ENCODE assay signal across 18 cellular contexts in genomic region chr11:12170501-12170900, GRCh38.
DNase-seq lines count a peak whose midpoint lies in the region; ATAC-seq and TF ChIP-seq lines count a peak whose summit lies in the region.
"Had no signal": no experiment of that assay in that cellular context is flagged by ENCODE, and none has a peak within 500 bp of the region (broad histone marks: within the 10 kb centered on the region; RNA-seq: fewer than 3 reads in every experiment).

No MANE protein-coding gene starts in this region.

- POLR2A ChIA-PET in WTC11 (lab: Charles Lee) = no interaction called here

- H3K9ac ChIP-seq in muscle layer of colon (ENCODE audit: low read length) = no peak overlapping the region

- intact Hi-C loops in activated CD4-positive, alpha-beta T cell treated with anti-CD3 and anti-CD28 coated beads, Interleukin-2, amount 10 ng/mL, durations not matched to agents 24 days and 14 days (cut with micrococcal nuclease) = no loop called here
- intact Hi-C loops in ascending aorta (cut with DNase I) (no loop called here), transverse colon (cut with DNase I; ENCODE audit: low total_unique reads) (loop anchor here (10.0 kb wide), 1 partner anchor 56 kb away; the partner anchor contains the start of gene MICAL2)

- WGBS in transverse colon (ENCODE audit: low coverage in 1 of 2), 2 donors = 67 to 79% methylated on average over 1 to 3 of the region's 3 CpGs

- H3K4me3 ChIP-seq in ascending aorta (peak overlapping the region in 1 of 2 donors; percentile 26), muscle layer of colon (ENCODE audit: low read depth in 1 of 2, low read length in 2 of 2) (peak overlapping the region in 1 of 2 donors; percentile 21), transverse colon (no peak overlapping the region)

- no peak for TF ChIP-seq POLR2A in transverse colon (IDR thresholded peaks at IDR 0.05)

- H3K36me3 ChIP-seq in ascending aorta (peaks cover 6 to 22% of the 10 kb centered on the region in 2 donors), muscle layer of colon (ENCODE audit: insufficient read depth, low read length) (peaks cover 3% of the 10 kb centered on the region), transverse colon (no peaks in the 10 kb centered on the region)

- peaks cover 60% of the 10 kb centered on the region for H3K36me3 Mint-ChIP-seq in activated CD4-positive, alpha-beta T cell treated with anti-CD3 and anti-CD28 coated beads, Interleukin-2, amount 10 ng/mL, durations not matched to agents 24 days and 14 days (ENCODE audit: low read depth)
- no peaks in the 10 kb centered on the region for H3K36me3 Mint-ChIP-seq in WTC11

- no peak overlapping the region for H3K4me3 Mint-ChIP-seq in activated CD4-positive, alpha-beta T cell treated with anti-CD3 and anti-CD28 coated beads, Interleukin-2, amount 10 ng/mL, durations not matched to agents 24 days and 14 days
- no peak overlapping the region for H3K4me3 Mint-ChIP-seq in WTC11
- H3K4me3 Mint-ChIP-seq: activated naive CD4-positive, alpha-beta T cell treated with anti-CD3 and anti-CD28 coated beads, Interleukin-2, amount 50 U/mL, for 24 hours; CD4-positive, alpha-beta T cell; neural crest cell had no signal

- H3K27ac Mint-ChIP-seq in activated CD4-positive, alpha-beta T cell treated with anti-CD3 and anti-CD28 coated beads, Interleukin-2, amount 10 ng/mL, durations not matched to agents 24 days and 14 days = peak overlapping the region; percentile 58
- no peak overlapping the region for H3K27ac Mint-ChIP-seq in WTC11
- H3K27ac Mint-ChIP-seq: activated naive CD4-positive, alpha-beta T cell treated with anti-CD3 and anti-CD28 coated beads, Interleukin-2, amount 50 U/mL, for 24 hours; CD4-positive, alpha-beta T cell had no signal

- peaks cover 3% of the 10 kb centered on the region for H3K9me3 Mint-ChIP-seq in activated CD4-positive, alpha-beta T cell treated with anti-CD3 and anti-CD28 coated beads, Interleukin-2, amount 10 ng/mL, durations not matched to agents 24 days and 14 days
- peaks cover 3% of the 10 kb centered on the region for H3K9me3 Mint-ChIP-seq in WTC11
- H3K9me3 Mint-ChIP-seq: activated naive CD4-positive, alpha-beta T cell treated with anti-CD3 and anti-CD28 coated beads, Interleukin-2, amount 50 U/mL, for 24 hours; CD4-positive, alpha-beta T cell; neural crest cell had no signal

- peaks cover 62% of the 10 kb centered on the region for H3K4me1 Mint-ChIP-seq in activated CD4-positive, alpha-beta T cell treated with anti-CD3 and anti-CD28 coated beads, Interleukin-2, amount 10 ng/mL, durations not matched to agents 24 days and 14 days
- H3K4me1 Mint-ChIP-seq in WTC11 = peaks cover 11% of the 10 kb centered on the region
- H3K4me1 Mint-ChIP-seq: neural crest cell had no signal

- H3K4me1 ChIP-seq in ascending aorta (peaks cover 28 to 86% of the 10 kb centered on the region in 2 donors), muscle layer of colon (ENCODE audit: insufficient read depth, low read length) (peaks cover 43% of the 10 kb centered on the region), transverse colon (peaks cover 24 to 77% (median 50%) of the 10 kb centered on the region in 4 donors)

- H3K27me3 ChIP-seq in ascending aorta (no peaks in the 10 kb centered on the region), muscle layer of colon (ENCODE audit: control insufficient read depth in 1 of 2, insufficient read depth in 2 of 2, low read length in 2 of 2) (no peaks in the 10 kb centered on the region), transverse colon (no peaks in the 10 kb centered on the region)

- TF ChIP-seq CTCF in ascending aorta (IDR thresholded peaks at IDR 0.05) (no peak), transverse colon (IDR thresholded peaks at IDR 0.05) (no peak), WTC11 (IDR thresholded peaks at IDR 0.05) (no peak)

- in situ Hi-C loops in transverse colon (cut with MboI; ENCODE audit: low pct_ligation_motif_present in 1 of 4, low pct_unique_long_range_greater_than_20kb in 1 of 4, low sequenced_read_pairs in 3 of 4) = no loop called here

- H3K9me3 ChIP-seq in ascending aorta = no peaks in the 10 kb centered on the region
- no peaks in the 10 kb centered on the region for H3K9me3 ChIP-seq in muscle layer of colon (ENCODE audit: low read length)
- no peaks in the 10 kb centered on the region for H3K9me3 ChIP-seq in transverse colon

- H3K27me3 Mint-ChIP-seq in activated CD4-positive, alpha-beta T cell treated with anti-CD3 and anti-CD28 coated beads, Interleukin-2, amount 10 ng/mL, durations not matched to agents 24 days and 14 days = no peaks in the 10 kb centered on the region
- no peaks in the 10 kb centered on the region for H3K27me3 Mint-ChIP-seq in WTC11 (ENCODE audit: low read depth)
- H3K27me3 Mint-ChIP-seq: activated naive CD4-positive, alpha-beta T cell treated with anti-CD3 and anti-CD28 coated beads, Interleukin-2, amount 50 U/mL, for 24 hours; CD4-positive, alpha-beta T cell had no signal

- no peak for ATAC-seq in WTC11
- no peak for ATAC-seq in GM18517 (IDR thresholded peaks at IDR 0.05; ENCODE audit: unreplicated experiment)

- no peak for TF ChIP-seq EP300 in transverse colon (IDR thresholded peaks at IDR 0.05; ENCODE audit: low read depth)

- peak overlapping the region; percentile 98 for H3K27ac ChIP-seq in ascending aorta
- peak overlapping the region; percentile 72 for H3K27ac ChIP-seq in muscle layer of colon (ENCODE audit: low read depth, low read length)
- peak overlapping the region; percentile 87 to 90 (median 88) for H3K27ac ChIP-seq in transverse colon

- CTCF ChIA-PET in WTC11 (lab: Charles Lee) = no interaction called here

- DNase-seq in activated CD4-positive, alpha-beta T cell treated with anti-CD3 and anti-CD28 coated beads, Interleukin-2, amount 10 ng/mL, durations not matched to agents 24 days and 14 days = no peak
- no peak for DNase-seq in activated CD4-positive, alpha-beta T cell treated with anti-CD3 and anti-CD28 coated beads, Interleukin-2, amount 50 U/mL, for 4 hours
- DNase-seq in ascending aorta (ENCODE audit: low spot score in 2 of 2) = no peak
- DNase-seq in transverse colon = no peak
- DNase-seq in WTC11 (ENCODE audit: low spot score) = no peak
- no peak for DNase-seq in NCI-H2107 treated with DMSO at 0.1 percent for 48 hours (lab: John Stamatoyannopoulos, UW; ENCODE audit: unreplicated experiment)
- DNase-seq: activated CD4-positive, alpha-beta T cell treated with anti-CD3 and anti-CD28 coated beads for 4 hours; CD4-positive, alpha-beta T cell; central memory CD4-positive, alpha-beta T cell; DND-41; NCI-H2029; NCI-H524 treated with DMSO at 0.1 percent for 48 hours; retina; stimulated activated CD4-positive, alpha-beta T cell treated with anti-CD3 and anti-CD28 coated beads, Interleukin-1b, Interleukin-23, amount 100 ng/mL, for 48 hours had no signal

TF ChIP-seq in WTC11, 78 proteins besides CTCF, POLR2A, EP300 and RAD21 (continues in another document):
- no peak for TF ChIP-seq E2F4 (CRISPR knock-in tag; IDR thresholded peaks at IDR 0.05; ENCODE audit: borderline replicate concordance, low read depth)
- TF ChIP-seq ZNF416 (CRISPR knock-in tag; IDR thresholded peaks at IDR 0.05) = no peak
- TF ChIP-seq MXD4 (CRISPR knock-in tag; IDR thresholded peaks at IDR 0.05; ENCODE audit: borderline replicate concordance) = no peak
- TF ChIP-seq ZNF281 (CRISPR knock-in tag; IDR thresholded peaks at IDR 0.05) = no peak
- TF ChIP-seq SMAD3 (CRISPR knock-in tag; IDR thresholded peaks at IDR 0.05; ENCODE audit: borderline replicate concordance) = no peak
- no peak for TF ChIP-seq TCF7 (CRISPR knock-in tag; IDR thresholded peaks at IDR 0.05; ENCODE audit: low read depth)
- TF ChIP-seq NFATC4 (CRISPR knock-in tag; IDR thresholded peaks at IDR 0.05) = no peak
- TF ChIP-seq HMGXB4 (CRISPR knock-in tag; IDR thresholded peaks at IDR 0.05) = no peak
- TF ChIP-seq CREB1 (CRISPR knock-in tag; IDR thresholded peaks at IDR 0.05) = no peak
